In genomic region chr21:34284613-34285160, GRCh38 we compare ENCODE assay signal across 19 cellular contexts.
"Had no signal": no experiment of that assay in that cellular context is flagged by ENCODE, and none has a peak within 500 bp of the region (broad histone marks: within the 10 kb centered on the region; RNA-seq: fewer than 3 reads in every experiment).

No MANE protein-coding gene starts in this region.

- ATAC-seq: gastrocnemius medialis; left lung; mucosa of descending colon; natural killer cell treated with Interleukin-12 subunit alpha and Interleukin-12 subunit beta and Interleukin-15 and Interleukin-18, amount 100 ng/mL, for 72 hours; sciatic nerve; stimulated activated effector memory CD8-positive, alpha-beta T cell treated with anti-CD3 and anti-CD28 coated beads, Interleukin-12 subunit alpha, Interleukin-12 subunit beta, amount 100 ng/mL, for 72 hours had no signal

- DNase-seq: dorsolateral prefrontal cortex; effector CD4-positive, alpha-beta T cell; foreskin fibroblast; gastrocnemius medialis; head of caudate nucleus; kidney; left lung; mesenchymal stem cell; mucosa of descending colon; naive B cell; stimulated activated CD4-positive, alpha-beta T cell treated with anti-CD3 and anti-CD28 coated beads, Interleukin-2, amount 100 ng/mL, for 24 hours; stimulated activated CD4-positive, alpha-beta T cell treated with anti-CD3 and anti-CD28 coated beads, Interleukin-4, amount 100 ng/mL, for 24 hours; stimulated activated naive CD4-positive, alpha-beta T cell treated with Interleukin-2 at 50 U/mL for 16 hours; stomach; thyroid gland; trophoblast cell had no signal
